In the genomic region with DNA sequence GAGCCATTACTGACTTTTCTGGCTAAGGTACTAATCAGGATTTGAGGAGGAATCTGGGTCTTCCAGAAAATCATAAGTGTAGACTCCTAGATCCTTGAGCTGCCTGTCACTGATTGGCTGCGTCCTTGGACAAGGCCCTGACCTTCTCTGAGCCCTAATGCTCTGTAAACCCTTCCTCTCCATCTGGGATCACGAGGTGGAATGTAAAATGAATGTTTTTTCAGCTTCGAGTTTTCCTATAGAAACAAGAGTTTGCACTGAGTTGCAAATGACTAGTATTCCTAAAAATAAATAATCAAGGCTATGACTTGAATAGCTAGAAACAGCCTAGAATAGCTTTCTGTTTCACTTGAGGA, we compare ENCODE assay signal across 1 cellular context.
TF ChIP-seq lines count a peak whose summit lies in the region.

No MANE protein-coding gene starts in this region.

TF ChIP-seq in WTC11, 78 proteins besides CTCF, POLR2A, EP300 and RAD21 (continued from another document):
- TF ChIP-seq NR3C1 (CRISPR knock-in tag; conservative IDR thresholded peaks at IDR 0.05; ENCODE audit: low read depth) (no peak), ATF1 (CRISPR knock-in tag; IDR thresholded peaks at IDR 0.05) (no peak), FOXK1 (CRISPR knock-in tag; IDR thresholded peaks at IDR 0.05) (no peak), MYBL2 (CRISPR knock-in tag; IDR thresholded peaks at IDR 0.05) (no peak)
- TF ChIP-seq, protein P1, sequence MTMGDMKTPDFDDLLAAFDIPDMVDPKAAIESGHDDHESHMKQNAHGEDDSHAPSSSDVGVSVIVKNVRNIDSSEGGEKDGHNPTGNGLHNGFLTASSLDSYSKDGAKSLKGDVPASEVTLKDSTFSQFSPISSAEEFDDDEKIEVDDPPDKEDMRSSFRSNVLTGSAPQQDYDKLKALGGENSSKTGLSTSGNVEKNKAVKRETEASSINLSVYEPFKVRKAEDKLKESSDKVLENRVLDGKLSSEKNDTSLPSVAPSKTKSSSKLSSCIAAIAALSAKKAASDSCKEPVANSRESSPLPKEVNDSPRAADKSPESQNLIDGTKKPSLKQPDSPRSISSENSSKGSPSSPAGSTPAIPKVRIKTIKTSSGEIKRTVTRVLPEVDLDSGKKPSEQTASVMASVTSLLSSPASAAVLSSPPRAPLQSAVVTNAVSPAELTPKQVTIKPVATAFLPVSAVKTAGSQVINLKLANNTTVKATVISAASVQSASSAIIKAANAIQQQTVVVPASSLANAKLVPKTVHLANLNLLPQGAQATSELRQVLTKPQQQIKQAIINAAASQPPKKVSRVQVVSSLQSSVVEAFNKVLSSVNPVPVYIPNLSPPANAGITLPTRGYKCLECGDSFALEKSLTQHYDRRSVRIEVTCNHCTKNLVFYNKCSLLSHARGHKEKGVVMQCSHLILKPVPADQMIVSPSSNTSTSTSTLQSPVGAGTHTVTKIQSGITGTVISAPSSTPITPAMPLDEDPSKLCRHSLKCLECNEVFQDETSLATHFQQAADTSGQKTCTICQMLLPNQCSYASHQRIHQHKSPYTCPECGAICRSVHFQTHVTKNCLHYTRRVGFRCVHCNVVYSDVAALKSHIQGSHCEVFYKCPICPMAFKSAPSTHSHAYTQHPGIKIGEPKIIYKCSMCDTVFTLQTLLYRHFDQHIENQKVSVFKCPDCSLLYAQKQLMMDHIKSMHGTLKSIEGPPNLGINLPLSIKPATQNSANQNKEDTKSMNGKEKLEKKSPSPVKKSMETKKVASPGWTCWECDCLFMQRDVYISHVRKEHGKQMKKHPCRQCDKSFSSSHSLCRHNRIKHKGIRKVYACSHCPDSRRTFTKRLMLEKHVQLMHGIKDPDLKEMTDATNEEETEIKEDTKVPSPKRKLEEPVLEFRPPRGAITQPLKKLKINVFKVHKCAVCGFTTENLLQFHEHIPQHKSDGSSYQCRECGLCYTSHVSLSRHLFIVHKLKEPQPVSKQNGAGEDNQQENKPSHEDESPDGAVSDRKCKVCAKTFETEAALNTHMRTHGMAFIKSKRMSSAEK (CRISPR knock-in tag; IDR thresholded peaks at IDR 0.05; ENCODE audit: borderline replicate concordance) = no peak
